In the genomic region with DNA sequence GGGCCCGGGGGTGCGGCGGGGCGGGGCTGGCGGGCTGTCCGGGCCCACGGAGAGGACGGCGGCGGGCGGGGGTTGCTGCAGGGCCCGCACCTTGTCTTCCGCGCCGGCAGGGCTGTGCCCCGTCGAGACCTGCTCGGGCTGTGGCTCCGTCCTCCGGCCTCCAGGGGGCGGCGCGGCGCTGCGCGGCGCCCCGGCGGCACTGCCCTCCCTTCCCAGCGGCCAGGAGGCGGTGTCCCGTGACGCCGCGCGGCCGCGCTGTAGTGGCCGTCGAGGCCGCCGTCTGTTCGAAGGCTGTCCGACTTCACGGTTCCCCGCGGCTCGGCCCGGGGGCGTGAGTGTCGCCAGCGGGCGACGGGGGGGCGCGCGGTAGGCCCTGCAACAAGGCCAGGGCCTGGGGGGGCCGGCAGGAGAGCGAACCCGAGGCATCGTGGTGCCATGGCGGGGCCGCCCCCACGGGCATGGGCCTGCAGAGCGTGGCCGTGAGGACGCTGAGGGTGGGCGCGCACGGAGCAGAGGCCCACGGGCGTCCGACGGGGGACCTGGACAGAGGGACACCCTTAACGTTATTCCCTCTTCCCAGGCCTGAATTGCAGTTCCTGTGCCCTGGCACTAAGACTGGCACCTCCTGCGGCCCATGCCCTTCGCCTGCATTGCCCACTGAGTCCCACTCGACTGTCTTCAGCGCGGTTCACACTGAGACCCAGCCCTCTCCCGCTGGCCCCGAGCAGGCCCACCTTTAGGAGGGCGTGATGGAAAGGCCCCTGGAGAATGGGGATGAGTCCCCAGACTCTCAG, we compare ENCODE assay signal across 8 cellular contexts. TPM values are rescaled to one million over a fixed set of nuclear protein-coding genes. Genes with fewer than 3 reads are reported as not detected.
DNase-seq lines count a peak whose midpoint lies in the region; ATAC-seq and TF ChIP-seq lines count a peak whose summit lies in the region.

A gene with protein sequence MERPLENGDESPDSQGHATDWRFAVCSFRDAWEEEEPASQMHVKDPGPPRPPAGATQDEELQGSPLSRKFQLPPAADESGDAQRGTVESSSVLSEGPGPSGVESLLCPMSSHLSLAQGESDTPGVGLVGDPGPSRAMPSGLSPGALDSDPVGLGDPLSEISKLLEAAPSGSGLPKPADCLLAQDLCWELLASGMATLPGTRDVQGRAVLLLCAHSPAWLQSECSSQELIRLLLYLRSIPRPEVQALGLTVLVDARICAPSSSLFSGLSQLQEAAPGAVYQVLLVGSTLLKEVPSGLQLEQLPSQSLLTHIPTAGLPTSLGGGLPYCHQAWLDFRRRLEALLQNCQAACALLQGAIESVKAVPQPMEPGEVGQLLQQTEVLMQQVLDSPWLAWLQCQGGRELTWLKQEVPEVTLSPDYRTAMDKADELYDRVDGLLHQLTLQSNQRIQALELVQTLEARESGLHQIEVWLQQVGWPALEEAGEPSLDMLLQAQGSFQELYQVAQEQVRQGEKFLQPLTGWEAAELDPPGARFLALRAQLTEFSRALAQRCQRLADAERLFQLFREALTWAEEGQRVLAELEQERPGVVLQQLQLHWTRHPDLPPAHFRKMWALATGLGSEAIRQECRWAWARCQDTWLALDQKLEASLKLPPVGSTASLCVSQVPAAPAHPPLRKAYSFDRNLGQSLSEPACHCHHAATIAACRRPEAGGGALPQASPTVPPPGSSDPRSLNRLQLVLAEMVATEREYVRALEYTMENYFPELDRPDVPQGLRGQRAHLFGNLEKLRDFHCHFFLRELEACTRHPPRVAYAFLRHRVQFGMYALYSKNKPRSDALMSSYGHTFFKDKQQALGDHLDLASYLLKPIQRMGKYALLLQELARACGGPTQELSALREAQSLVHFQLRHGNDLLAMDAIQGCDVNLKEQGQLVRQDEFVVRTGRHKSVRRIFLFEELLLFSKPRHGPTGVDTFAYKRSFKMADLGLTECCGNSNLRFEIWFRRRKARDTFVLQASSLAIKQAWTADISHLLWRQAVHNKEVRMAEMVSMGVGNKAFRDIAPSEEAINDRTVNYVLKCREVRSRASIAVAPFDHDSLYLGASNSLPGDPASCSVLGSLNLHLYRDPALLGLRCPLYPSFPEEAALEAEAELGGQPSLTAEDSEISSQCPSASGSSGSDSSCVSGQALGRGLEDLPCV (plus strand): TSS at position 237 of the 794 bp plus-strand sequence. CDS start 513 bp downstream, at position 750.

- WGBS in neuronal stem cell (ENCODE audit: extremely low coverage in 2 of 2, insufficient read length in 2 of 2, insufficient replicate concordance in 1 of 2), 2 donors = no CpG with 5 or more reads among the region's 83 CpGs

- peak within 1 kb of the TSS; percentile 96 for H4K8ac ChIP-seq in neuronal stem cell (ENCODE audit: low read depth, low read length)

- H3K18ac ChIP-seq in neuronal stem cell (ENCODE audit: low read length) = peak within 1 kb of the TSS; percentile 98

- H3K4me3 ChIP-seq in HUES6 (ENCODE audit: low read depth, low read length) (peak within 1 kb of the TSS; percentile 84), fibroblast of villous mesenchyme (ENCODE audit: low read depth, low read length) (peak within 1 kb of the TSS; percentile 69), neuronal stem cell (ENCODE audit: low read length in 2 of 2) (peak within 1 kb of the TSS; percentile 23 to 76)

- H3K27me3 ChIP-seq in HUES6 (ENCODE audit: control insufficient read depth, insufficient read depth, low read length) (peaks cover 19% of the 10 kb centered on the region), neuronal stem cell (ENCODE audit: control insufficient read depth in 3 of 3, insufficient read depth in 3 of 3, low read depth in 1 of 3, low read length in 3 of 3) (peaks cover 0 to 66% (median 11%) of the 10 kb centered on the region in 3 experiments)

- peak within 1 kb of the TSS; percentile 53 for H2BK15ac ChIP-seq in neuronal stem cell (ENCODE audit: low read length)

- H2BK120ac ChIP-seq in neuronal stem cell (ENCODE audit: low read depth, low read length) = no peak within 1 kb of the TSS

- H3K36me3 ChIP-seq in HUES6 (ENCODE audit: control insufficient read depth, insufficient read depth, low read length) (no peaks in the 10 kb centered on the region), neuronal stem cell (replicated peaks in 1 of 2; ENCODE audit: control insufficient read depth in 2 of 2, insufficient read depth in 2 of 2, low read length in 2 of 2) (no peaks in the 10 kb centered on the region)

- peak within 1 kb of the TSS; percentile 53 for H3K4ac ChIP-seq in neuronal stem cell (ENCODE audit: low read length)

- TF ChIP-seq CTCF in fibroblast of villous mesenchyme (IDR thresholded peaks at IDR 0.05; ENCODE audit: insufficient read depth, low read depth, low read length) = peak; percentile 61

- H3K4me1 ChIP-seq in HUES6 (ENCODE audit: control insufficient read depth, insufficient read depth, low read length) = peaks cover 10% of the 10 kb centered on the region; the same call in 1 of the 2 replicates
- H3K4me1 ChIP-seq in neuronal stem cell (ENCODE audit: control insufficient read depth in 2 of 2, insufficient read depth in 1 of 2, low read depth in 1 of 2, low read length in 2 of 2) = no peaks in the 10 kb centered on the region

- peak within 1 kb of the TSS; percentile 85 for H4K91ac ChIP-seq in neuronal stem cell (ENCODE audit: low read depth, low read length, poor library complexity)

- H2BK5ac ChIP-seq in neuronal stem cell (ENCODE audit: low read length) = peak within 1 kb of the TSS; percentile 80

- peak within 1 kb of the TSS; percentile 80 for H3K23ac ChIP-seq in neuronal stem cell (ENCODE audit: low read depth, low read length, poor library complexity)

- peak within 1 kb of the TSS; percentile 98 for H3K14ac ChIP-seq in neuronal stem cell (ENCODE audit: low read length)

- H3K9ac ChIP-seq in HUES6 (ENCODE audit: low read length) = peak within 1 kb of the TSS; percentile 66
- H3K9ac ChIP-seq in neuronal stem cell (ENCODE audit: low read depth, low read length, poor library complexity) = peak within 1 kb of the TSS; percentile 75

- H2BK12ac ChIP-seq in neuronal stem cell (ENCODE audit: low read length) = peak within 1 kb of the TSS; percentile 36

- H2AK5ac ChIP-seq in neuronal stem cell (ENCODE audit: low read depth, low read length) = peak within 1 kb of the TSS; percentile 77

- peak within 1 kb of the TSS; percentile 89 for H3K4me3 Mint-ChIP-seq in activated T-helper 17 cell treated with anti-CD3 and anti-CD28 coated beads, Interleukin-2, amount 50 U/mL, for 72 hours

- H3K9me3 ChIP-seq in HUES6 (ENCODE audit: control insufficient read depth, insufficient read depth, low read depth, low read length) (no peaks in the 10 kb centered on the region), neuronal stem cell (replicated peaks in 1 of 2; ENCODE audit: control insufficient read depth in 2 of 2, insufficient read depth in 1 of 2, low read depth in 1 of 2, low read length in 2 of 2) (no peaks in the 10 kb centered on the region)

- DNase-seq in CMK (ENCODE audit: low read depth) (peak; percentile 71), RKO (ENCODE audit: low spot score) (peak; percentile 76), fibroblast of villous mesenchyme (ENCODE audit: low read depth) (peak; percentile 71), neuronal stem cell (ENCODE audit: low spot score) (peak; percentile 58), substantia nigra (lab: John Stamatoyannopoulos, UW) (peak in 30 of 49 donors; percentile 2 to 66 (median 30))

- peak within 1 kb of the TSS; percentile 94 for H3K27ac Mint-ChIP-seq in activated T-helper 17 cell treated with anti-CD3 and anti-CD28 coated beads, Interleukin-2, amount 50 U/mL, for 72 hours

- no peaks in the 10 kb centered on the region for H3K9me3 Mint-ChIP-seq in activated T-helper 17 cell treated with anti-CD3 and anti-CD28 coated beads, Interleukin-2, amount 50 U/mL, for 72 hours

- peaks cover 11% of the 10 kb centered on the region for H3K4me1 Mint-ChIP-seq in activated T-helper 17 cell treated with anti-CD3 and anti-CD28 coated beads, Interleukin-2, amount 50 U/mL, for 72 hours

- no peaks in the 10 kb centered on the region for H3K27me3 Mint-ChIP-seq in activated T-helper 17 cell treated with anti-CD3 and anti-CD28 coated beads, Interleukin-2, amount 50 U/mL, for 72 hours

- peak within 1 kb of the TSS; percentile 82 for H2AFZ ChIP-seq in neuronal stem cell (ENCODE audit: low read length)

- H3K27ac ChIP-seq in HUES6 (ENCODE audit: low read depth, low read length) = no peak within 1 kb of the TSS
- H3K27ac ChIP-seq in neuronal stem cell (replicated peaks; ENCODE audit: low read length) = no peak within 1 kb of the TSS
- no peak within 1 kb of the TSS for H3K27ac ChIP-seq in substantia nigra (ENCODE audit: low read depth, low read length, poor library complexity, severe bottlenecking)

- ATAC-seq in GM19463 (IDR thresholded peaks at IDR 0.05; ENCODE audit: unreplicated experiment) = peak; percentile 91
- peak; percentile 90 for ATAC-seq in activated T-helper 17 cell treated with anti-CD3 and anti-CD28 coated beads, Interleukin-2, amount 50 U/mL, for 72 hours (replicated peaks)

- peaks cover 28% of the 10 kb centered on the region for H3K36me3 Mint-ChIP-seq in activated T-helper 17 cell treated with anti-CD3 and anti-CD28 coated beads, Interleukin-2, amount 50 U/mL, for 72 hours (ENCODE audit: low read depth)

- H3K4me2 ChIP-seq in neuronal stem cell (ENCODE audit: insufficient read depth, low read length, poor library complexity, severe bottlenecking) = peak within 1 kb of the TSS; percentile 54

- H3K79me1 ChIP-seq in neuronal stem cell (ENCODE audit: low read depth, low read length) = no peaks in the 10 kb centered on the region

RNA-seq across cellular contexts. Expression of the gene that starts here (rescaled TPM):
- 10 to 100 TPM in 1 of 2 donors, 1 to 10 TPM in 1; 6.4 to 29.0 TPM for total RNA-seq in activated T-helper 17 cell treated with anti-CD3 and anti-CD28 coated beads, Interleukin-2, amount 50 U/mL, for 72 hours
- total RNA-seq in fibroblast of villous mesenchyme = 18.1 and 19.6 TPM in 2 replicates
- polyA plus RNA-seq in neuronal stem cell (2013, experiment 1 of 2) = 2.4 TPM
- polyA plus RNA-seq in neuronal stem cell (2013, experiment 2 of 2) = 3.0 TPM
